Comparison of ENCODE assay signal across 8 cellular contexts in genomic region chr22:22463855-22464540, GRCh38. TPM values are rescaled to one million over a fixed set of nuclear protein-coding genes. Genes with fewer than 3 reads are reported as not detected.
DNase-seq lines count a peak whose midpoint lies in the region; ATAC-seq and TF ChIP-seq lines count a peak whose summit lies in the region.

No MANE protein-coding gene starts in this region.

- no peak overlapping the region for H3K18ac ChIP-seq in mesenchymal stem cell (ENCODE audit: low read depth in 1 of 2, low read length in 2 of 2)

- peaks cover 0 to 43% of the 10 kb centered on the region in 2 experiments for H3K27me3 ChIP-seq in mesenchymal stem cell (ENCODE audit: control insufficient read depth in 1 of 2, insufficient read depth in 1 of 2, low read length in 2 of 2)

- H2BK120ac ChIP-seq in mesenchymal stem cell (ENCODE audit: low read depth, low read length) = no peak overlapping the region

- no peak overlapping the region for H3K9ac ChIP-seq in mesenchymal stem cell (ENCODE audit: low read length)

- H2BK5ac ChIP-seq in mesenchymal stem cell (ENCODE audit: low read depth, low read length, poor library complexity, severe bottlenecking) = no peak overlapping the region

- no peak overlapping the region for H3K4me2 ChIP-seq in mesenchymal stem cell (ENCODE audit: low read length, poor library complexity, severe bottlenecking)

- peak; percentile 39; the same call in 1 of the 2 replicates for TF ChIP-seq CTCF in GM12875 (IDR thresholded peaks at IDR 0.05; ENCODE audit: borderline replicate concordance, insufficient read depth, low read depth, low read length)

- no peak overlapping the region for H3K4me3 ChIP-seq in GM12875 (ENCODE audit: low read depth, low read length)
- no peak overlapping the region for H3K4me3 ChIP-seq in mesenchymal stem cell (ENCODE audit: insufficient read depth in 1 of 2, low read depth in 1 of 2, low read length in 2 of 2)

- peak; percentile 57 for DNase-seq in AG08396 (ENCODE audit: low spot score)
- DNase-seq in NCI-H2227 treated with DMSO at 0.1 percent for 48 hours (lab: John Stamatoyannopoulos, UW) = peak; percentile 64
- DNase-seq in activated CD4-positive, alpha-beta T cell treated with anti-CD3 and anti-CD28 coated beads, Interleukin-2, amount 50 U/mL, for 1 hour = peak; percentile 32
- DNase-seq in ecto neural progenitor cell (ENCODE audit: low spot score) = peak; percentile 73
- DNase-seq in mesenchymal stem cell = peak; percentile 53
- peak; percentile 2 to 25 for DNase-seq in stimulated activated CD8-positive, alpha-beta memory T cell treated with anti-CD3 and anti-CD28 coated beads, Interleukin-7, amount 100 ng/mL, for 4 hours (ENCODE audit: low read depth in 2 of 2)

- no peak overlapping the region for H3K23ac ChIP-seq in mesenchymal stem cell (ENCODE audit: low read length in 2 of 2)

- no peak overlapping the region for H2AK5ac ChIP-seq in mesenchymal stem cell (ENCODE audit: low read length, severe bottlenecking)

- no peaks in the 10 kb centered on the region for H3K79me1 ChIP-seq in mesenchymal stem cell (replicated peaks; ENCODE audit: low read length, poor library complexity, severe bottlenecking)

- no peak overlapping the region for H3K4ac ChIP-seq in mesenchymal stem cell (ENCODE audit: low read depth in 1 of 2, low read length in 2 of 2)

- H3K9me3 ChIP-seq in mesenchymal stem cell (ENCODE audit: control insufficient read depth, low read length) = peaks cover 16% of the 10 kb centered on the region

- no peak for ATAC-seq in GM18519 (IDR thresholded peaks at IDR 0.05; ENCODE audit: low FRiP score, unreplicated experiment)

- no peak overlapping the region for H2AFZ ChIP-seq in mesenchymal stem cell (ENCODE audit: low read depth, low read length)

- no peaks in the 10 kb centered on the region for H3K4me1 ChIP-seq in mesenchymal stem cell (ENCODE audit: control insufficient read depth, insufficient read depth, low read depth, low read length)

- H3K36me3 ChIP-seq in mesenchymal stem cell (ENCODE audit: control insufficient read depth in 1 of 2, insufficient read depth in 2 of 2, low read depth in 1 of 2, low read length in 2 of 2) = no peaks in the 10 kb centered on the region

- H2BK15ac ChIP-seq in mesenchymal stem cell (ENCODE audit: low read depth, poor library complexity, severe bottlenecking) = no peak overlapping the region

- H4K8ac ChIP-seq in mesenchymal stem cell (ENCODE audit: low read length) = no peak overlapping the region

- H4K91ac ChIP-seq in mesenchymal stem cell (ENCODE audit: low read length) = no peak overlapping the region

- no peak overlapping the region for H3K14ac ChIP-seq in mesenchymal stem cell (ENCODE audit: low read length in 2 of 2)

- WGBS in mesenchymal stem cell = 43% methylated on average over 18 of the region's 18 CpGs

- no peak overlapping the region for H2BK12ac ChIP-seq in mesenchymal stem cell (ENCODE audit: low read length in 2 of 2)

- no peak overlapping the region for H3K27ac ChIP-seq in mesenchymal stem cell (ENCODE audit: low read length, poor library complexity, severe bottlenecking)

RNA-seq across cellular contexts. Expression of gene ZNF280B, which starts 44.5 kb away (rescaled TPM):
- 2.0 TPM for polyA plus RNA-seq in mesenchymal stem cell (2013, experiment 1 of 2)
- 2.1 TPM for polyA plus RNA-seq in mesenchymal stem cell (2013, experiment 2 of 2)

RNA-seq across cellular contexts. Expression of gene ZNF280A, which starts 56.1 kb away (rescaled TPM):
- polyA plus RNA-seq in mesenchymal stem cell (2013, experiment 1 of 2) = not detected
- not detected for polyA plus RNA-seq in mesenchymal stem cell (2013, experiment 2 of 2)

Comparison
In these comparisons a context has a peak if more than half of its experiments do, and no peak if none do; other contexts are left out.
1. DNase-seq: peak in every context shown above with its lines; median percentile 73 in ecto neural progenitor cell; 64 in NCI-H2227 treated with DMSO at 0.1 percent for 48 hours; 57 in AG08396; 53 in mesenchymal stem cell; 32 in activated CD4-positive, alpha-beta T cell treated with anti-CD3 and anti-CD28 coated beads, Interleukin-2, amount 50 U/mL, for 1 hour; 14 in stimulated activated CD8-positive, alpha-beta memory T cell treated with anti-CD3 and anti-CD28 coated beads, Interleukin-7, amount 100 ng/mL, for 4 hours.